ENCODE assay signal across 9 cellular contexts in the genomic region with DNA sequence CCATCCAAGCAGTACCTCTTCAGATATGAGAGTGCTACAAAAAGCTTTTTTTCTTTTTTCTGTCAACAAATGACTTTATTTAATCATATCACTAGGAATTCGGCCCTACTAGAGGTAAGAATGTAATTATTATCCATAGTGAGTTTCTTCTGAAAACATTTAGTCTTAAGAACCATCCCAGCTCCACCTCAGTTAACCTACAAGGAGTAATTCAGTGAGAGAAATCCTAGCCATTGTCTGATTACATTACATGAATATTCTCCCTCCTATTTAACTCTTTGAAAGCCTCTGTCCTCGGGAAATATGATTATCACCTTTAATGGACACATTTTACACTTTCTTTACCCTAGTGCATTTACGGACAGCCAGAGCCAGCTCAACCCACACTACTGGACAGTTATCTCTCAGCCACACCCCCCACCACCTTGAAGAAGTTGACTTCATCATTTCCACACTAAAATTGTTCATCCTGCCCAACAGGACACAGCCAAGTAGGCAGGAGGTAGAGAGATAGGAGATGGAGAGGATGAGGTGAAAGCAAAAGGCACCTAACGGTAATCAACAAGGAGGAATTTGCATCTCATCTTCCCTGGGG. TPM values are rescaled to one million over a fixed set of nuclear protein-coding genes. Genes with fewer than 3 reads are reported as not detected.
DNase-seq lines count a peak whose midpoint lies in the region; ATAC-seq and TF ChIP-seq lines count a peak whose summit lies in the region.
"Had no signal": no experiment of that assay in that cellular context is flagged by ENCODE, and none has a peak within 500 bp of the region (broad histone marks: within the 10 kb centered on the region; RNA-seq: fewer than 3 reads in every experiment).

No MANE protein-coding gene starts in this region.

- peak overlapping the region; percentile 63 for H3K4me3 Mint-ChIP-seq in CD8-positive, alpha-beta T cell
- H3K4me3 Mint-ChIP-seq in endothelial cell (ENCODE audit: unreplicated experiment), result peak overlapping the region; percentile 43

- H3K9me3 Mint-ChIP-seq in CD8-positive, alpha-beta T cell, result no peaks in the 10 kb centered on the region
- no peaks in the 10 kb centered on the region for H3K9me3 Mint-ChIP-seq in endothelial cell (ENCODE audit: unreplicated experiment)

- no peak overlapping the region for H3K27ac ChIP-seq in CD8-positive, alpha-beta T cell (ENCODE audit: low read depth, low read length)
- no peak overlapping the region for H3K27ac ChIP-seq in ovary

- peaks cover 11% of the 10 kb centered on the region for H3K27me3 ChIP-seq in CD8-positive, alpha-beta T cell (ENCODE audit: insufficient read depth, low read length)
- H3K27me3 ChIP-seq in ovary, result no peaks in the 10 kb centered on the region
- H3K27me3 ChIP-seq in H7 (ENCODE audit: control insufficient read depth, insufficient read depth, low read length), result peaks cover 33% of the 10 kb centered on the region

- no peaks in the 10 kb centered on the region for H3K36me3 Mint-ChIP-seq in CD8-positive, alpha-beta T cell
- H3K36me3 Mint-ChIP-seq in endothelial cell (ENCODE audit: low read depth, unreplicated experiment), result no peaks in the 10 kb centered on the region

- CTCF ChIA-PET in CD8-positive, alpha-beta T cell (lab: Charles Lee), result interaction anchor here (1.1 kb wide), 1 partner anchor 235 kb away, joined by 3 read pairs; no protein-coding TSS in a partner anchor

- no peaks in the 10 kb centered on the region for H3K36me3 ChIP-seq in CD8-positive, alpha-beta T cell (ENCODE audit: insufficient read depth, low read length)
- H3K36me3 ChIP-seq in ovary (no peaks in the 10 kb centered on the region), H7 (replicated peaks; ENCODE audit: control insufficient read depth, insufficient read depth, low read length) (no peaks in the 10 kb centered on the region)

- no peaks in the 10 kb centered on the region for H3K9me3 ChIP-seq in CD8-positive, alpha-beta T cell (ENCODE audit: low read length)
- no peaks in the 10 kb centered on the region for H3K9me3 ChIP-seq in ovary

- no peak for TF ChIP-seq EP300 in ovary (IDR thresholded peaks at IDR 0.05)

- POLR2A ChIA-PET in CD8-positive, alpha-beta T cell (lab: Charles Lee), result no interaction called here

- WGBS in ovary, 3 donors, result 4 to 9% (median 6%) methylated on average over 4 of the region's 4 CpGs

- TF ChIP-seq CTCF in CD8-positive, alpha-beta T cell (IDR thresholded peaks at IDR 0.05), result no peak
- TF ChIP-seq CTCF in endothelial cell (IDR thresholded peaks at IDR 0.05; ENCODE audit: unreplicated experiment) (no peak), ovary (IDR thresholded peaks at IDR 0.05) (no peak)

- TF ChIP-seq POLR2A in ovary (IDR thresholded peaks at IDR 0.05), result no peak

- H3K4me1 ChIP-seq in CD8-positive, alpha-beta T cell (ENCODE audit: insufficient read depth, low read length), result peaks cover 12% of the 10 kb centered on the region
- H3K4me1 ChIP-seq in ovary (ENCODE audit: insufficient read depth), result no peaks in the 10 kb centered on the region

- intact Hi-C loops in CD8-positive, alpha-beta T cell (cut with DNase I, micrococcal nuclease), result no loop called here
- intact Hi-C loops in ovary (cut with DNase I), result no loop called here

- no peak overlapping the region for H3K27ac Mint-ChIP-seq in CD8-positive, alpha-beta T cell
- H3K27ac Mint-ChIP-seq in endothelial cell (ENCODE audit: unreplicated experiment), result no peak overlapping the region

- peaks cover 40% of the 10 kb centered on the region for H3K27me3 Mint-ChIP-seq in CD8-positive, alpha-beta T cell (ENCODE audit: low read depth)
- peaks cover 5% of the 10 kb centered on the region for H3K27me3 Mint-ChIP-seq in endothelial cell (ENCODE audit: unreplicated experiment)

- ATAC-seq in CD8-positive, alpha-beta T cell, result no peak
- ATAC-seq in HG03135 (IDR thresholded peaks at IDR 0.05; ENCODE audit: unreplicated experiment) (no peak), HG02884 (IDR thresholded peaks at IDR 0.05; ENCODE audit: unreplicated experiment) (no peak)

- H3K4me1 Mint-ChIP-seq in CD8-positive, alpha-beta T cell (ENCODE audit: low read depth), result peaks cover 13% of the 10 kb centered on the region
- peaks cover 7% of the 10 kb centered on the region for H3K4me1 Mint-ChIP-seq in endothelial cell (ENCODE audit: unreplicated experiment)

- no peak overlapping the region for H3K4me3 ChIP-seq in CD8-positive, alpha-beta T cell (ENCODE audit: low read depth, low read length)
- H3K4me3 ChIP-seq in ovary (peak overlapping the region; percentile 28), H7 (ENCODE audit: insufficient read depth, low read depth, low read length) (no peak overlapping the region; the same call in 1 of the 2 replicates)

- no peak for DNase-seq in CD8-positive, alpha-beta T cell
- peak; percentile 74 for DNase-seq in NCI-H69 (lab: John Stamatoyannopoulos, UW)
- no peak for DNase-seq in endothelial cell (ENCODE audit: low spot score)
- no peak for DNase-seq in ovary
- DNase-seq in H7, result no peak
- DNase-seq in stimulated activated CD4-positive, alpha-beta T cell treated with anti-CD3 and anti-CD28 coated beads, Interleukin-2, amount 100 ng/mL, for 48 hours, result no peak
- DNase-seq: DND-41 had no signal

RNA-seq across cellular contexts. Expression of a gene that starts 1.3 kb away (rescaled TPM):
- total RNA-seq in CD8-positive, alpha-beta T cell, result not detected
- total RNA-seq in endothelial cell (ENCODE audit: unreplicated experiment), result not detected
- total RNA-seq in ovary, result 1 to 10 TPM; 2.5 to 8.3 (median 4.3) TPM
- 1 to 10 TPM in 1 of 2 donors, under 1 TPM in 1; 0.99 to 3.1 TPM for polyA plus RNA-seq in ovary
- total RNA-seq in H7 (2014; rRNA removed; shearing (Covaris generic)), result 0.03 TPM in 1 of 2 replicates, not detected in the other
